ENCODE assay signal across 1 cellular context in the genomic region with DNA sequence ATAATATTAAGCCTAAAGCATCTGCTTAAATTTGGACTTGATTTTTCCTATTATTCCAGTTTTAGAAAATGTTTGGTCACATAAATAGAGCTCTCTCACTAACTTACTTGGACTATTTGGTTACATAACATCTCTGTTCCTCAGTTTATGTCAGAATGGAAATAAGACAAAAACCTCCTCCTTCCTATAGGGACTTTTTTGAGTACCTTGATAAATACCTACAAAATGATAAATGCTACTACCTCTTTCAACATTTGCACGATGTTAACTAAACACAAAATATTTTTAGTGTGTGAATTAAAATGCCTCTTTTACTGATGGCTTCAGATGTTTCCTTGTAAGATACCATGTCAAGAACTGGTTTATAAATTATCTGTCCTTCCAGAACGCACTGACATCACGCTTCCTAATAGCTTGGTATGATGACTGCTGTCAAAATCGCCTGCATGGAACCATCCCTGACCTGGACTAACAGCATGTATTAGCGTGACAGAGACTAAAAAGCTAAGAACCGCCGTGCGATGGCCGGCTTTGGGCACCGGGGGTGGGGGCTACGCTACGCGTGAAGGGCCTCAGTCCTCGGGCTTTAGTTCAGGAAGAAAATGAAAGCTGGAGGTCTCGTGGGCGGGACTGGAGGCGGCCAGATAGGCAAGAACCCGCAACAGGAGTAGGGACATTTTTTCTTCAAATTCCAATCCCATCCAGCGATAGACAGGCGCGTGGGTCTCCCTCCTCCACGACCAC.
TF ChIP-seq lines count a peak whose summit lies in the region.

No MANE protein-coding gene starts in this region.

TF ChIP-seq in HepG2, 621 proteins besides CTCF, POLR2A, EP300 and RAD21 (continued from another document and continues in another):
- TF ChIP-seq, protein P1, sequence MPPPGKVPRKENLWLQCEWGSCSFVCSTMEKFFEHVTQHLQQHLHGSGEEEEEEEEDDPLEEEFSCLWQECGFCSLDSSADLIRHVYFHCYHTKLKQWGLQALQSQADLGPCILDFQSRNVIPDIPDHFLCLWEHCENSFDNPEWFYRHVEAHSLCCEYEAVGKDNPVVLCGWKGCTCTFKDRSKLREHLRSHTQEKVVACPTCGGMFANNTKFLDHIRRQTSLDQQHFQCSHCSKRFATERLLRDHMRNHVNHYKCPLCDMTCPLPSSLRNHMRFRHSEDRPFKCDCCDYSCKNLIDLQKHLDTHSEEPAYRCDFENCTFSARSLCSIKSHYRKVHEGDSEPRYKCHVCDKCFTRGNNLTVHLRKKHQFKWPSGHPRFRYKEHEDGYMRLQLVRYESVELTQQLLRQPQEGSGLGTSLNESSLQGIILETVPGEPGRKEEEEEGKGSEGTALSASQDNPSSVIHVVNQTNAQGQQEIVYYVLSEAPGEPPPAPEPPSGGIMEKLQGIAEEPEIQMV (CRISPR knock-in tag; IDR thresholded peaks at IDR 0.05; ENCODE audit: low read depth), result no peak
- TF ChIP-seq SRSF9 (IDR thresholded peaks at IDR 0.05; ENCODE audit: borderline replicate concordance, insufficient read depth, low read depth, low read length, poor library complexity, severe bottlenecking), result no peak
- TF ChIP-seq CREM (IDR thresholded peaks at IDR 0.05), result 0 out of 2 replicates have a peak, but pooled peaks have one; percentile 24
- TF ChIP-seq CREM (CRISPR knock-in tag; IDR thresholded peaks at IDR 0.05), result no peak
- TF ChIP-seq PHB2 (IDR thresholded peaks at IDR 0.05; ENCODE audit: partially characterized antibody), result no peak
- TF ChIP-seq TEAD2 (CRISPR knock-in tag; IDR thresholded peaks at IDR 0.05), result no peak
- peak; percentile 0 for TF ChIP-seq ZNF18 (CRISPR knock-in tag; IDR thresholded peaks at IDR 0.05; ENCODE audit: insufficient replicate concordance)
- TF ChIP-seq SMARCC2 (IDR thresholded peaks at IDR 0.05), result no peak
- TF ChIP-seq CBX5 (CRISPR knock-in tag; IDR thresholded peaks at IDR 0.05; ENCODE audit: borderline replicate concordance), result no peak
- 0 out of 2 replicates have a peak, but pooled peaks have one; percentile 13 for TF ChIP-seq ZNF619 (CRISPR knock-in tag; IDR thresholded peaks at IDR 0.05)
- TF ChIP-seq ZNF17 (CRISPR knock-in tag; IDR thresholded peaks at IDR 0.05), result no peak
- TF ChIP-seq ZEB1 (IDR thresholded peaks at IDR 0.05; ENCODE audit: insufficient replicate concordance, low read depth), result no peak
- TF ChIP-seq ZNF251 (CRISPR knock-in tag; IDR thresholded peaks at IDR 0.05), result no peak
- no peak for TF ChIP-seq TRIM24 (CRISPR knock-in tag; IDR thresholded peaks at IDR 0.05)
- TF ChIP-seq PTBP1 (IDR thresholded peaks at IDR 0.05; ENCODE audit: low read depth, low read length, poor library complexity, severe bottlenecking), result peak; percentile 9
- TF ChIP-seq ZNF275 (CRISPR knock-in tag; IDR thresholded peaks at IDR 0.05; ENCODE audit: borderline replicate concordance), result 0 out of 2 replicates have a peak, but pooled peaks have one; percentile 10
- TF ChIP-seq ZBTB38 (CRISPR knock-in tag; IDR thresholded peaks at IDR 0.05), result no peak
- TF ChIP-seq, protein P2, sequence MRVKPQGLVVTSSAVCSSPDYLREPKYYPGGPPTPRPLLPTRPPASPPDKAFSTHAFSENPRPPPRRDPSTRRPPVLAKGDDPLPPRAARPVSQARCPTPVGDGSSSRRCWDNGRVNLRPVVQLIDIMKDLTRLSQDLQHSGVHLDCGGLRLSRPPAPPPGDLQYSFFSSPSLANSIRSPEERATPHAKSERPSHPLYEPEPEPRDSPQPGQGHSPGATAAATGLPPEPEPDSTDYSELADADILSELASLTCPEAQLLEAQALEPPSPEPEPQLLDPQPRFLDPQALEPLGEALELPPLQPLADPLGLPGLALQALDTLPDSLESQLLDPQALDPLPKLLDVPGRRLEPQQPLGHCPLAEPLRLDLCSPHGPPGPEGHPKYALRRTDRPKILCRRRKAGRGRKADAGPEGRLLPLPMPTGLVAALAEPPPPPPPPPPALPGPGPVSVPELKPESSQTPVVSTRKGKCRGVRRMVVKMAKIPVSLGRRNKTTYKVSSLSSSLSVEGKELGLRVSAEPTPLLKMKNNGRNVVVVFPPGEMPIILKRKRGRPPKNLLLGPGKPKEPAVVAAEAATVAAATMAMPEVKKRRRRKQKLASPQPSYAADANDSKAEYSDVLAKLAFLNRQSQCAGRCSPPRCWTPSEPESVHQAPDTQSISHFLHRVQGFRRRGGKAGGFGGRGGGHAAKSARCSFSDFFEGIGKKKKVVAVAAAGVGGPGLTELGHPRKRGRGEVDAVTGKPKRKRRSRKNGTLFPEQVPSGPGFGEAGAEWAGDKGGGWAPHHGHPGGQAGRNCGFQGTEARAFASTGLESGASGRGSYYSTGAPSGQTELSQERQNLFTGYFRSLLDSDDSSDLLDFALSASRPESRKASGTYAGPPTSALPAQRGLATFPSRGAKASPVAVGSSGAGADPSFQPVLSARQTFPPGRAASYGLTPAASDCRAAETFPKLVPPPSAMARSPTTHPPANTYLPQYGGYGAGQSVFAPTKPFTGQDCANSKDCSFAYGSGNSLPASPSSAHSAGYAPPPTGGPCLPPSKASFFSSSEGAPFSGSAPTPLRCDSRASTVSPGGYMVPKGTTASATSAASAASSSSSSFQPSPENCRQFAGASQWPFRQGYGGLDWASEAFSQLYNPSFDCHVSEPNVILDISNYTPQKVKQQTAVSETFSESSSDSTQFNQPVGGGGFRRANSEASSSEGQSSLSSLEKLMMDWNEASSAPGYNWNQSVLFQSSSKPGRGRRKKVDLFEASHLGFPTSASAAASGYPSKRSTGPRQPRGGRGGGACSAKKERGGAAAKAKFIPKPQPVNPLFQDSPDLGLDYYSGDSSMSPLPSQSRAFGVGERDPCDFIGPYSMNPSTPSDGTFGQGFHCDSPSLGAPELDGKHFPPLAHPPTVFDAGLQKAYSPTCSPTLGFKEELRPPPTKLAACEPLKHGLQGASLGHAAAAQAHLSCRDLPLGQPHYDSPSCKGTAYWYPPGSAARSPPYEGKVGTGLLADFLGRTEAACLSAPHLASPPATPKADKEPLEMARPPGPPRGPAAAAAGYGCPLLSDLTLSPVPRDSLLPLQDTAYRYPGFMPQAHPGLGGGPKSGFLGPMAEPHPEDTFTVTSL (CRISPR knock-in tag; IDR thresholded peaks at IDR 0.05; ENCODE audit: borderline replicate concordance), result 0 out of 2 replicates have a peak, but pooled peaks have one; percentile 28
- no peak for TF ChIP-seq ZBTB20 (CRISPR knock-in tag; IDR thresholded peaks at IDR 0.05; ENCODE audit: borderline replicate concordance, low read depth)
- 0 out of 2 replicates have a peak, but pooled peaks have one; percentile 45 for TF ChIP-seq FOXO4 (CRISPR knock-in tag; conservative IDR thresholded peaks at IDR 0.05)
- TF ChIP-seq IRX3 (CRISPR knock-in tag; IDR thresholded peaks at IDR 0.05; ENCODE audit: borderline replicate concordance, low read depth), result 0 out of 2 replicates have a peak, but pooled peaks have one; percentile 4
- TF ChIP-seq PATZ1 (CRISPR knock-in tag; IDR thresholded peaks at IDR 0.05), result 0 out of 2 replicates have a peak, but pooled peaks have one; percentile 3
- no peak for TF ChIP-seq CBFB (CRISPR knock-in tag; IDR thresholded peaks at IDR 0.05)
- no peak for TF ChIP-seq SYNCRIP (IDR thresholded peaks at IDR 0.05; ENCODE audit: insufficient read depth, low read depth, low read length)
- no peak for TF ChIP-seq ELF3 (CRISPR knock-in tag; IDR thresholded peaks at IDR 0.05)
- TF ChIP-seq ZBTB8A (CRISPR knock-in tag; IDR thresholded peaks at IDR 0.05; ENCODE audit: borderline replicate concordance, low read depth), result 0 out of 2 replicates have a peak, but pooled peaks have one; percentile 15
- TF ChIP-seq ZNF841 (CRISPR knock-in tag; IDR thresholded peaks at IDR 0.05; ENCODE audit: borderline replicate concordance), result no peak
- no peak for TF ChIP-seq ZNF382 (CRISPR knock-in tag; IDR thresholded peaks at IDR 0.05; ENCODE audit: borderline replicate concordance)
- no peak for TF ChIP-seq BCLAF1 (IDR thresholded peaks at IDR 0.05)
- 0 out of 2 replicates have a peak, but pooled peaks have one; percentile 3 for TF ChIP-seq ZNF792 (CRISPR knock-in tag; IDR thresholded peaks at IDR 0.05)
- peak; percentile 13; the same call in 1 of the 2 replicates for TF ChIP-seq IRF2 (CRISPR knock-in tag; IDR thresholded peaks at IDR 0.05)
- no peak for TF ChIP-seq NPAS2 (CRISPR knock-in tag; IDR thresholded peaks at IDR 0.05; ENCODE audit: borderline replicate concordance)
- no peak for TF ChIP-seq FOXK2 (IDR thresholded peaks at IDR 0.05)
- no peak for TF ChIP-seq ZNF101 (CRISPR knock-in tag; IDR thresholded peaks at IDR 0.05; ENCODE audit: borderline replicate concordance, low read depth)
- no peak for TF ChIP-seq NAIF1 (CRISPR knock-in tag; IDR thresholded peaks at IDR 0.05; ENCODE audit: borderline replicate concordance)
- 0 out of 2 replicates have a peak, but pooled peaks have one; percentile 9 for TF ChIP-seq HOXA9 (CRISPR knock-in tag; IDR thresholded peaks at IDR 0.05; ENCODE audit: borderline replicate concordance)
- TF ChIP-seq, protein P3, sequence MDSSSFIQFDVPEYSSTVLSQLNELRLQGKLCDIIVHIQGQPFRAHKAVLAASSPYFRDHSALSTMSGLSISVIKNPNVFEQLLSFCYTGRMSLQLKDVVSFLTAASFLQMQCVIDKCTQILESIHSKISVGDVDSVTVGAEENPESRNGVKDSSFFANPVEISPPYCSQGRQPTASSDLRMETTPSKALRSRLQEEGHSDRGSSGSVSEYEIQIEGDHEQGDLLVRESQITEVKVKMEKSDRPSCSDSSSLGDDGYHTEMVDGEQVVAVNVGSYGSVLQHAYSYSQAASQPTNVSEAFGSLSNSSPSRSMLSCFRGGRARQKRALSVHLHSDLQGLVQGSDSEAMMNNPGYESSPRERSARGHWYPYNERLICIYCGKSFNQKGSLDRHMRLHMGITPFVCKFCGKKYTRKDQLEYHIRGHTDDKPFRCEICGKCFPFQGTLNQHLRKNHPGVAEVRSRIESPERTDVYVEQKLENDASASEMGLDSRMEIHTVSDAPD (CRISPR knock-in tag; IDR thresholded peaks at IDR 0.05), result 0 out of 2 replicates have a peak, but pooled peaks have one; percentile 15
- TF ChIP-seq ZFP90 (CRISPR knock-in tag; IDR thresholded peaks at IDR 0.05; ENCODE audit: borderline replicate concordance), result peak; percentile 62; the same call in 1 of the 2 replicates
